In the genomic region with DNA sequence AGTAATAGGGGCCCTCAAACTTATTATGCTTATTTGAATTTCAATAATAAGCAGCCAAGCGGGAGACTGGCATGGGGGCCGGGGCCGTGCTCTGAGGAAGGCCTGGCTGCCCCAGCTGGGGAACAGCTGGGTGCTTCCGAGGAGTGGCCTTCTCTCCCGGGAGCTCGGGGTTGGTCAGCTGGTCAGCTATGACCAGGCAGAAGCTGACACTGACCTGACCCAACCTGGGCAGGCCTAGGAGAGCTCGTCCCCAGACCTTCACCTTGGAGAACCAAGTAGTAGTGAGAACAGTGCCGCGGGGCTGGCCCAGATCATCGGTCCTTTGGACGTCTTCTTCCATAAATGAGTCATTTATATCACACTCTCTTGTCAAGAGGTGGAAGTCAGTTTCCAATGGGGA, we compare ENCODE assay signal across 27 cellular contexts.
"Had no signal": no experiment of that assay in that cellular context is flagged by ENCODE, and none has a peak within 500 bp of the region (broad histone marks: within the 10 kb centered on the region; RNA-seq: fewer than 3 reads in every experiment).

No MANE protein-coding gene starts in this region.

- DNase-seq: activated CD4-positive, alpha-beta T cell treated with anti-CD3 and anti-CD28 coated beads for 48 hours; activated CD4-positive, CD25-positive, alpha-beta regulatory T cell; activated gamma-delta T cell; activated naive CD4-positive, alpha-beta T cell treated with anti-CD3 and anti-CD28 coated beads, Interleukin-2, amount 50 U/mL, for 16 hours; activated T-cell treated with anti-CD3 and anti-CD28 coated beads, Interleukin-2, amount 50 U/mL, for 48 hours; aorta; effector memory CD4-positive, alpha-beta T cell; esophagus squamous epithelium; head of caudate nucleus; hypothalamus; left cardiac atrium; midbrain; natural killer cell; stimulated activated CD4-positive, alpha-beta T cell treated with anti-CD3 and anti-CD28 coated beads, Interleukin-2, amount 100 ng/mL, for 24 hours; stimulated activated CD8-positive, alpha-beta memory T cell treated with anti-CD3 and anti-CD28 coated beads, Interleukin-4, amount 100 ng/mL, for 48 hours; stimulated activated naive CD4-positive, alpha-beta T cell; T1000 had no signal

- H3K4me3 ChIP-seq: esophagus squamous epithelium, gastroesophageal sphincter, pancreas, right lobe of liver, skin epidermis, thoracic aorta, vagina had no signal

- H3K4me3 Mint-ChIP-seq: brain; dendritic cell treated with granulocyte-macrophage colony-stimulating factor and Interleukin-4, amounts not matched to agents 40 ng/mL and 50 ng/mL, for 4 days; natural killer cell; type B pancreatic cell had no signal

- H3K36me3 Mint-ChIP-seq: brain, natural killer cell, type B pancreatic cell had no signal

- H3K4me1 ChIP-seq: pancreas, right lobe of liver, vagina had no signal

- H3K9me3 Mint-ChIP-seq: brain; dendritic cell treated with granulocyte-macrophage colony-stimulating factor and Interleukin-4, amounts not matched to agents 40 ng/mL and 50 ng/mL, for 4 days; natural killer cell; type B pancreatic cell had no signal

- H3K27me3 ChIP-seq: esophagus squamous epithelium, gastroesophageal sphincter, pancreas, right lobe of liver, vagina had no signal

- ATAC-seq: gastroesophageal sphincter, left cardiac atrium, natural killer cell, pancreas, right lobe of liver, SK-N-SH treated with all-trans-retinoic acid at 6 μM for 48 hours had no signal

- H3K27ac Mint-ChIP-seq: dendritic cell treated with granulocyte-macrophage colony-stimulating factor and Interleukin-4, amounts not matched to agents 40 ng/mL and 50 ng/mL, for 4 days; natural killer cell; type B pancreatic cell had no signal

- H3K27ac ChIP-seq: esophagus squamous epithelium, gastroesophageal sphincter, pancreas, right lobe of liver, skin epidermis, thoracic aorta, vagina had no signal

- H3K27me3 Mint-ChIP-seq: dendritic cell treated with granulocyte-macrophage colony-stimulating factor and Interleukin-4, amounts not matched to agents 40 ng/mL and 50 ng/mL, for 4 days; type B pancreatic cell had no signal

- H3K9me3 ChIP-seq: esophagus squamous epithelium, gastroesophageal sphincter, pancreas, right lobe of liver, thoracic aorta, vagina had no signal

- H3K36me3 ChIP-seq: esophagus squamous epithelium, gastroesophageal sphincter, pancreas, right lobe of liver, thoracic aorta, vagina had no signal

- FAIRE-seq: pancreas had no signal
